In the genomic region with DNA sequence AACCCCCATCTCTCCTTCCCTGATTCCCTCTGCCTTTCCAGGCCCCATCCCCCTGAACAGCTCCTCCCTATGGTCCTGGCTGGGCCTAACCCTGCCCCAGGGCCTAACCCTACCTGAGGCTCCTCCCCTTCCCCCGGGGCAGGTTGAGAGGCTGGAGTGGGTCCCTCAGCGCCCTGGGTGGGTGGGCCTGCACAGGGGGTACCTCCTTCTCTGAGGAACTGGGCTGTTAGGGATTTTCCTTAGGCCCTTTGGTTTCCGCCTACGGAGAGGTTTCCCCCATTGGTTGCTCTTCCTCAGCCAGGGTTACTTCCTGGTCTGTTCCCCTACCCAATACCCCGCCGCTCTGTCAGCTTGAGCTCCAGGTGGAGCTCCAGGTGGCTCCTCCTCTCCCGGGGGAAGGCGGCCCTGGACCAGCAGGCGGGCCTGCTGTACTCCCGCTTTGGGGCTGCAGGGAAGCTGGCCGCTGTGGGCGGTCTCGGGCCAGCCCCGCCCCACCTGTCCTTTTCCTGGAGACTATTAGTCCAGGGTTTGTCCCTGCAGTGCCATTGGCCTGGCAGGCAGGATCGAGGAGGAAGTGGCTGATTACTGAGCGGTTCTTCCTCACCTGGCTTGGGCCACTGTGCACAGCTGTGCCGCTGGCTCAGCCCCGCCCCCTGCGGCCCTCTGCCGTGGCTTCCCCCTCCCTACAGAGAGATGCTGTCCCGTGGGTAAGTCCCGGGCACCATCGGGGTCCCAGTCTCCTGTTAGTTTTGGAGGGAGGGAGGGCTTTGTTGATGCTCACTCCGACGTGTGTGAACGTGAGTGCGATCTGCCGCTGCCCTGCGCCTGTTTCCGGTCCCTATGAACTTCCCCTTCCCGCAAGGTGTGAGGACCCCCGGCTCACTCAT, we compare ENCODE assay signal across 8 cellular contexts. TPM values are rescaled to one million over a fixed set of nuclear protein-coding genes. Genes with fewer than 3 reads are reported as not detected.
DNase-seq lines count a peak whose midpoint lies in the region; ATAC-seq and TF ChIP-seq lines count a peak whose summit lies in the region.

No MANE protein-coding gene starts in this region.

- no peak overlapping the region for H2BK20ac ChIP-seq in H9 (ENCODE audit: low read depth, low read length, poor library complexity, severe bottlenecking)

- no peaks in the 10 kb centered on the region for H3K9me3 ChIP-seq in H9 (ENCODE audit: control insufficient read depth, low read depth, low read length)
- H3K9me3 ChIP-seq in iPS-15b (ENCODE audit: control insufficient read depth, insufficient read depth, low read length) = no peaks in the 10 kb centered on the region

- H3K4ac ChIP-seq in H9 (ENCODE audit: low read depth, low read length) = no peak overlapping the region

- DNase-seq in DMS53 treated with DMSO at 0.1 percent for 48 hours (lab: John Stamatoyannopoulos, UW; ENCODE audit: unreplicated experiment) = peak; percentile 100
- DNase-seq in H9 = peak; percentile 100
- peak; percentile 87 for DNase-seq in NCI-H510A (lab: John Stamatoyannopoulos, UW)
- DNase-seq in activated naive CD4-positive, alpha-beta T cell treated with Interleukin-2 at 50 U/mL for 16 hours = peak; percentile 57
- peak; percentile 86 for DNase-seq in stimulated activated CD4-positive, alpha-beta T cell treated with anti-CD3 and anti-CD28 coated beads, Interleukin-15, amount 100 ng/mL, for 24 hours
- DNase-seq in Ammon's horn (ENCODE audit: low spot score) = no peak

- no peak overlapping the region for H2AFZ ChIP-seq in H9 (ENCODE audit: low read length)

- no peak overlapping the region for H2BK12ac ChIP-seq in H9 (ENCODE audit: insufficient read length, low read depth, low read length)

- peak overlapping the region; percentile 93 for H3K4me3 ChIP-seq in iPS-15b (ENCODE audit: low read depth, low read length)

- no CpG with 5 or more reads among the region's 32 CpGs for WGBS in H9 (ENCODE audit: extremely low coverage, insufficient read length, low lambda C conversion rate)

- no peak overlapping the region for H3T11ph ChIP-seq in H9 (ENCODE audit: low read length)

- no peak for ATAC-seq in GM18520 (IDR thresholded peaks at IDR 0.05; ENCODE audit: unreplicated experiment)

- H3K4me3 Mint-ChIP-seq in H9 = peak overlapping the region; percentile 93 to 94

- peak overlapping the region; percentile 96 for H3K4me2 ChIP-seq in H9 (ENCODE audit: insufficient read depth, insufficient read length, low read length)

- H3K9ac ChIP-seq in H9 (ENCODE audit: extremely low read depth, insufficient read length, low read length) (no peak overlapping the region), iPS-15b (ENCODE audit: low read depth, low read length) (peak overlapping the region; percentile 49)

- H2BK15ac ChIP-seq in H9 (ENCODE audit: low read depth, low read length) = no peak overlapping the region

- no peak overlapping the region for H2BK120ac ChIP-seq in H9 (ENCODE audit: low read depth, low read length, poor library complexity, severe bottlenecking)

- no peak for TF ChIP-seq CTCF in H9 (conservative IDR thresholded peaks at IDR 0.05)

- H4K20me1 ChIP-seq in H9 (ENCODE audit: control insufficient read depth, insufficient read depth, insufficient read length) = peaks cover 2% of the 10 kb centered on the region

- H3K4me1 Mint-ChIP-seq in H9 = peaks cover 39% of the 10 kb centered on the region in 2 experiments

- no peak overlapping the region for H4K5ac ChIP-seq in H9 (ENCODE audit: insufficient read length, low read depth, low read length)

- H3K56ac ChIP-seq in H9 (ENCODE audit: insufficient read length, low read depth, low read length) = no peak overlapping the region

- peaks cover 16% of the 10 kb centered on the region for H3K23me2 ChIP-seq in H9 (ENCODE audit: insufficient read length, low read depth, low read length, poor library complexity, severe bottlenecking)

- H3K36me3 Mint-ChIP-seq in H9 (ENCODE audit: insufficient read depth in 1 of 3, low read depth in 3 of 3) = peaks cover 3 to 18% (median 9%) of the 10 kb centered on the region in 3 experiments

- H3K9me3 Mint-ChIP-seq in H9 = no peaks in the 10 kb centered on the region; a peak in 1 of 5 replicates

- no peak overlapping the region for H2AK5ac ChIP-seq in H9 (ENCODE audit: insufficient read length, low read length)

- peak overlapping the region; percentile 68 to 94 (median 85) for H3K27ac Mint-ChIP-seq in H9

- H3K27me3 Mint-ChIP-seq in H9 (ENCODE audit: low read depth) = peaks cover 2% of the 10 kb centered on the region; the same call in 1 of the 2 replicates

- no peak overlapping the region for H3K14ac ChIP-seq in H9 (ENCODE audit: insufficient read depth, low read length)

- no peak overlapping the region for H4K91ac ChIP-seq in H9 (ENCODE audit: insufficient read length, low read depth, low read length)

- H3K27me3 ChIP-seq in H9 (ENCODE audit: insufficient read depth, low read length) = no peaks in the 10 kb centered on the region
- no peaks in the 10 kb centered on the region for H3K27me3 ChIP-seq in iPS-15b (ENCODE audit: control insufficient read depth, insufficient read depth, low read length)

- no peak overlapping the region for H3K23ac ChIP-seq in H9 (ENCODE audit: insufficient read length, low read depth, low read length)

- H2BK5ac ChIP-seq in H9 (ENCODE audit: insufficient read length, low read length) = no peak overlapping the region

- H3K4me1 ChIP-seq in H9 (ENCODE audit: insufficient read depth, low read length) = 0 out of 2 replicates have a peak, but pooled peaks cover 4% of the 10 kb centered on the region
- peaks cover 15% of the 10 kb centered on the region for H3K4me1 ChIP-seq in iPS-15b (ENCODE audit: control insufficient read depth, insufficient read depth, low read length)

- H3K79me1 ChIP-seq in H9 (ENCODE audit: insufficient read depth, low read depth, low read length, poor library complexity, severe bottlenecking) = no peaks in the 10 kb centered on the region

- H3K18ac ChIP-seq in H9 (ENCODE audit: insufficient read length, low read depth, low read length) = peak overlapping the region; percentile 25

- no peaks in the 10 kb centered on the region for H3K79me2 ChIP-seq in H9 (ENCODE audit: insufficient read depth, low read length)

- no peak overlapping the region for H3K27ac ChIP-seq in H9 (ENCODE audit: insufficient read length, low read depth, low read length)

- H4K8ac ChIP-seq in H9 (replicated peaks; ENCODE audit: insufficient read length, low read depth, low read length) = no peak overlapping the region

- H3K36me3 ChIP-seq in iPS-15b (ENCODE audit: control insufficient read depth, insufficient read depth, low read length) = peaks cover 5% of the 10 kb centered on the region

RNA-seq across cellular contexts. Expression of gene C12orf57, which starts 2.5 kb away (rescaled TPM):
- 195 TPM in 2 replicates for total RNA-seq in H9 (2021)

RNA-seq across cellular contexts. Expression of gene RNU7-1, which starts 2.7 kb away (rescaled TPM):
- total RNA-seq in H9 (2021) = not detected in 2 replicates

RNA-seq across cellular contexts. Expression of gene PTPN6, which starts 4.9 kb away (rescaled TPM):
- 18.2 and 19.8 TPM in 2 replicates for total RNA-seq in H9 (2021)

RNA-seq across cellular contexts. Expression of gene ATN1, which starts 18.5 kb away (rescaled TPM):
- 97.9 and 103 TPM in 2 replicates for total RNA-seq in H9 (2021)

RNA-seq across cellular contexts. Expression of gene PHB2, which starts 24.2 kb away (rescaled TPM):
- total RNA-seq in H9 (2021) = 370 and 383 TPM in 2 replicates
